Comparison of ENCODE assay signal across 29 cellular contexts in genomic region chr5:88425124-88425523, GRCh38.
"Had no signal": no experiment of that assay in that cellular context is flagged by ENCODE, and none has a peak within 500 bp of the region (broad histone marks: within the 10 kb centered on the region; RNA-seq: fewer than 3 reads in every experiment).

No MANE protein-coding gene starts in this region.

- H3K4me1 Mint-ChIP-seq: stimulated activated effector memory CD8-positive, alpha-beta T cell treated with anti-CD3 and anti-CD28 coated beads, Interleukin-12 subunit alpha, Interleukin-12 subunit beta, amount 100 ng/mL, for 72 hours; stimulated activated memory B cell treated with anti-CD40 and anti-IgM and Interleukin-4, amounts not matched to agents 10 μg/mL and 1 μg/mL and 100 μg/mL, for 72 hours; stimulated activated naive B cell treated with anti-CD40 and anti-IgM and Interleukin-4, amounts not matched to agents 10 μg/mL and 1 μg/mL and 100 μg/mL, for 72 hours; stimulated activated naive CD8-positive, alpha-beta T cell treated with anti-CD3 and anti-CD28 coated beads, Interleukin-15, amount 100 ng/mL, for 72 hours had no signal

- H3K36me3 ChIP-seq: stomach, suprapubic skin, thoracic aorta, thyroid gland, tibial artery, tibial nerve, transverse colon, upper lobe of left lung, upper lobe of right lung, uterus, vagina had no signal

- H3K4me3 ChIP-seq: stomach, suprapubic skin, testis, thoracic aorta, thyroid gland, tibial artery, tibial nerve, transverse colon, upper lobe of left lung, upper lobe of right lung, uterus, vagina had no signal

- DNase-seq: stimulated activated CD4-positive, alpha-beta T cell treated with anti-CD3 and anti-CD28 coated beads, Interleukin-2, amount 100 ng/mL, for 48 hours; stimulated activated CD4-positive, alpha-beta T cell treated with anti-CD3 and anti-CD28 coated beads, Interleukin-4, amount 100 ng/mL, for 1 hour; stimulated activated CD4-positive, alpha-beta T cell treated with anti-CD3 and anti-CD28 coated beads, Interleukin-4, amount 100 ng/mL, for 24 hours; stimulated activated CD4-positive, alpha-beta T cell treated with anti-CD3 and anti-CD28 coated beads, Interleukin-4, amount 100 ng/mL, for 4 hours; stimulated activated CD8-positive, alpha-beta memory T cell treated with anti-CD3 and anti-CD28 coated beads, Interleukin-4, amount 100 ng/mL, for 48 hours; stimulated activated naive B cell treated with anti-CD40 and anti-IgM and Interleukin-4, amounts not matched to agents 10 μg/mL and 1 μg/mL and 100 μg/mL, for 72 hours; stimulated activated naive CD4-positive, alpha-beta T cell; stimulated activated naive CD4-positive, alpha-beta T cell treated with Interleukin-2 at 50 U/mL for 16 hours; stimulated activated naive CD8-positive, alpha-beta T cell treated with anti-CD3 and anti-CD28 coated beads, Interleukin-15, amount 100 ng/mL, for 72 hours; stimulated activated naive CD8-positive, alpha-beta T cell treated with anti-CD3 and anti-CD28 coated beads, Interleukin-15, Interleukin-2, amounts not matched to agents 100 U/mL and 50 U/mL, for 24 hours; stomach; substantia nigra; testis; thyroid gland; tibial artery; transverse colon; trophoblast cell; upper lobe of left lung; upper lobe of right lung; uterus had no signal

- FAIRE-seq: urothelium cell line had no signal

- H3K36me3 Mint-ChIP-seq: stimulated activated effector memory CD8-positive, alpha-beta T cell treated with anti-CD3 and anti-CD28 coated beads, Interleukin-12 subunit alpha, Interleukin-12 subunit beta, amount 100 ng/mL, for 72 hours; stimulated activated memory B cell treated with anti-CD40 and anti-IgM and Interleukin-4, amounts not matched to agents 10 μg/mL and 1 μg/mL and 100 μg/mL, for 72 hours; stimulated activated naive B cell treated with anti-CD40 and anti-IgM and Interleukin-4, amounts not matched to agents 10 μg/mL and 1 μg/mL and 100 μg/mL, for 72 hours; type B pancreatic cell had no signal

- H3K4me3 Mint-ChIP-seq: stimulated activated effector memory CD8-positive, alpha-beta T cell treated with anti-CD3 and anti-CD28 coated beads, Interleukin-12 subunit alpha, Interleukin-12 subunit beta, amount 100 ng/mL, for 72 hours; stimulated activated memory B cell treated with anti-CD40 and anti-IgM and Interleukin-4, amounts not matched to agents 10 μg/mL and 1 μg/mL and 100 μg/mL, for 72 hours; stimulated activated naive B cell treated with anti-CD40 and anti-IgM and Interleukin-4, amounts not matched to agents 10 μg/mL and 1 μg/mL and 100 μg/mL, for 72 hours; stimulated activated naive CD8-positive, alpha-beta T cell treated with anti-CD3 and anti-CD28 coated beads, Interleukin-15, amount 100 ng/mL, for 72 hours; stimulated activated naive CD8-positive, alpha-beta T cell treated with anti-CD3 and anti-CD28 coated beads, Interleukin-15, Interleukin-2, amounts not matched to agents 100 ng/mL and 50 ng/mL, for 24 hours; type B pancreatic cell had no signal

- H3K4me1 ChIP-seq: stomach, suprapubic skin, testis, thyroid gland, tibial artery, tibial nerve, transverse colon, upper lobe of left lung, upper lobe of right lung, uterus, vagina had no signal

- H3K27ac Mint-ChIP-seq: stimulated activated effector memory CD8-positive, alpha-beta T cell treated with anti-CD3 and anti-CD28 coated beads, Interleukin-12 subunit alpha, Interleukin-12 subunit beta, amount 100 ng/mL, for 72 hours; stimulated activated memory B cell treated with anti-CD40 and anti-IgM and Interleukin-4, amounts not matched to agents 10 μg/mL and 1 μg/mL and 100 μg/mL, for 72 hours; stimulated activated naive B cell treated with anti-CD40 and anti-IgM and Interleukin-4, amounts not matched to agents 10 μg/mL and 1 μg/mL and 100 μg/mL, for 72 hours; stimulated activated naive CD8-positive, alpha-beta T cell treated with anti-CD3 and anti-CD28 coated beads, Interleukin-15, amount 100 ng/mL, for 72 hours; stimulated activated naive CD8-positive, alpha-beta T cell treated with anti-CD3 and anti-CD28 coated beads, Interleukin-15, Interleukin-2, amounts not matched to agents 100 ng/mL and 50 ng/mL, for 24 hours; type B pancreatic cell had no signal

- H3K9me3 ChIP-seq: stomach, suprapubic skin, testis, thoracic aorta, thyroid gland, tibial artery, tibial nerve, transverse colon, upper lobe of left lung, upper lobe of right lung, uterus, vagina had no signal

- ATAC-seq: stimulated activated effector memory CD8-positive, alpha-beta T cell treated with anti-CD3 and anti-CD28 coated beads, Interleukin-12 subunit alpha, Interleukin-12 subunit beta, amount 100 ng/mL, for 72 hours; stimulated activated memory B cell treated with anti-CD40 and anti-IgM and Interleukin-4, amounts not matched to agents 10 μg/mL and 1 μg/mL and 100 μg/mL, for 72 hours; stimulated activated naive B cell treated with anti-CD40 and anti-IgM and Interleukin-4, amounts not matched to agents 10 μg/mL and 1 μg/mL and 100 μg/mL, for 72 hours; stimulated activated naive CD8-positive, alpha-beta T cell treated with anti-CD3 and anti-CD28 coated beads, Interleukin-15, amount 100 ng/mL, for 72 hours; stimulated activated naive CD8-positive, alpha-beta T cell treated with anti-CD3 and anti-CD28 coated beads, Interleukin-15, Interleukin-2, amounts not matched to agents 100 U/mL and 50 U/mL, for 24 hours; upper lobe of right lung had no signal

- H3K27ac ChIP-seq: stomach, suprapubic skin, testis, thoracic aorta, thyroid gland, tibial artery, tibial nerve, transverse colon, upper lobe of left lung, upper lobe of right lung, uterus, vagina had no signal

- H3K27me3 Mint-ChIP-seq: stimulated activated memory B cell treated with anti-CD40 and anti-IgM and Interleukin-4, amounts not matched to agents 10 μg/mL and 1 μg/mL and 100 μg/mL, for 72 hours; stimulated activated naive CD8-positive, alpha-beta T cell treated with anti-CD3 and anti-CD28 coated beads, Interleukin-15, amount 100 ng/mL, for 72 hours; type B pancreatic cell had no signal

- H3K9me3 Mint-ChIP-seq: stimulated activated effector memory CD8-positive, alpha-beta T cell treated with anti-CD3 and anti-CD28 coated beads, Interleukin-12 subunit alpha, Interleukin-12 subunit beta, amount 100 ng/mL, for 72 hours; stimulated activated naive CD8-positive, alpha-beta T cell treated with anti-CD3 and anti-CD28 coated beads, Interleukin-15, amount 100 ng/mL, for 72 hours; stimulated activated naive CD8-positive, alpha-beta T cell treated with anti-CD3 and anti-CD28 coated beads, Interleukin-15, Interleukin-2, amounts not matched to agents 100 ng/mL and 50 ng/mL, for 24 hours; type B pancreatic cell had no signal

- H3K27me3 ChIP-seq: stomach, suprapubic skin, testis, thyroid gland, tibial artery, tibial nerve, transverse colon, upper lobe of left lung, upper lobe of right lung, uterus, vagina had no signal
